13 cellular contexts compared by ENCODE assay signal in genomic region chr22:26646158-26646557, GRCh38. TPM values are rescaled to one million over a fixed set of nuclear protein-coding genes. Genes with fewer than 3 reads are reported as not detected.
A peak's percentile ranks its signal among the peaks of the same experiment; 100 is the strongest.
DNase-seq lines count a peak whose midpoint lies in the region; ATAC-seq and TF ChIP-seq lines count a peak whose summit lies in the region.
"Had no signal": no experiment of that assay in that cellular context is flagged by ENCODE, and none has a peak within 500 bp of the region (broad histone marks: within the 10 kb centered on the region; RNA-seq: fewer than 3 reads in every experiment).

No MANE protein-coding gene starts in this region.

- DNase-seq in COLO668 (lab: John Stamatoyannopoulos, UW; ENCODE audit: unreplicated experiment) = peak; percentile 54
- DNase-seq in GM23338 (ENCODE audit: low spot score) = no peak
- DNase-seq in adipocyte (ENCODE audit: low read depth) = peak; percentile 57
- peak; percentile 30 for DNase-seq in left kidney (ENCODE audit: low read depth, low spot score)
- no peak for DNase-seq in esophagus squamous epithelium (lab: John Stamatoyannopoulos, UW)
- no peak for DNase-seq in ACHN
- DNase-seq: activated CD4-positive, CD25-positive, alpha-beta regulatory T cell treated with anti-CD3 and anti-CD28 coated beads, Interleukin-2, amount 50 U/mL, for 72 hours; heart left ventricle; left ventricle myocardium superior; NCI-H774 had no signal

- H3K4me3 ChIP-seq in GM23338 (peak overlapping the region; percentile 6; the same call in 1 of the 2 replicates), adipocyte (ENCODE audit: low read length) (no peak overlapping the region), esophagus squamous epithelium (no peak overlapping the region)
- H3K4me3 ChIP-seq: SJSA1 had no signal

- H4K20me1 ChIP-seq in GM23338 (replicated peaks; ENCODE audit: insufficient read depth) = no peaks in the 10 kb centered on the region

- H3K9ac ChIP-seq in adipocyte (ENCODE audit: low read length) = no peak overlapping the region

- H3K9me2 ChIP-seq in GM23338 (ENCODE audit: insufficient read depth) = no peaks in the 10 kb centered on the region

- H3K79me2 ChIP-seq in GM23338 (replicated peaks; ENCODE audit: insufficient read depth) = no peaks in the 10 kb centered on the region

- no peaks in the 10 kb centered on the region for H3K9me3 ChIP-seq in adipocyte (ENCODE audit: control insufficient read depth, low read length)
- no peaks in the 10 kb centered on the region for H3K9me3 ChIP-seq in esophagus squamous epithelium
- H3K9me3 ChIP-seq: heart left ventricle, SJSA1, tibial nerve had no signal

- in situ Hi-C loops in ACHN (cut with HindIII; ENCODE audit: low pct_ligation_motif_present, low pct_unique_long_range_greater_than_20kb, low sequenced_read_pairs) = no loop called here

- H3K4me3 Mint-ChIP-seq in GM23338 = peak overlapping the region; percentile 8; the same call in 1 of the 3 replicates

- H3K27me3 ChIP-seq in GM23338 (ENCODE audit: insufficient read depth) (no peaks in the 10 kb centered on the region), adipocyte (replicated peaks; ENCODE audit: control insufficient read depth, insufficient read depth, low read length) (peaks cover 69% of the 10 kb centered on the region), esophagus squamous epithelium (peaks cover 0 to 91% (median 0%) of the 10 kb centered on the region in 4 donors)

- peaks cover 87% of the 10 kb centered on the region for H3K4me1 ChIP-seq in GM23338 (ENCODE audit: insufficient read depth)
- no peaks in the 10 kb centered on the region for H3K4me1 ChIP-seq in adipocyte (ENCODE audit: control insufficient read depth, insufficient read depth, low read length)
- peaks cover 11 to 31% (median 11%) of the 10 kb centered on the region in 3 donors for H3K4me1 ChIP-seq in esophagus squamous epithelium

- intact Hi-C loops in esophagus squamous epithelium (cut with DNase I) = no loop called here

- H3K9me3 Mint-ChIP-seq in GM23338 = no peaks in the 10 kb centered on the region; the same call in 2 of the 3 replicates

- H3K4me1 Mint-ChIP-seq in GM23338 = peaks cover 79% of the 10 kb centered on the region

- H3K27me3 Mint-ChIP-seq in GM23338 (ENCODE audit: insufficient read depth, low read depth, poor library complexity) = peaks cover 27% of the 10 kb centered on the region

- peaks cover 30% of the 10 kb centered on the region for H3F3A ChIP-seq in GM23338 (replicated peaks; ENCODE audit: low read depth)

- H3K36me3 Mint-ChIP-seq in GM23338 (ENCODE audit: low read depth) = no peaks in the 10 kb centered on the region

- H3K27ac ChIP-seq in GM23338 (ENCODE audit: low read depth) = peak overlapping the region; percentile 24; the same call in 1 of the 2 replicates
- no peak overlapping the region for H3K27ac ChIP-seq in esophagus squamous epithelium
- H3K27ac ChIP-seq: SJSA1, tibial nerve had no signal

- ATAC-seq in GM23338 (no peak), HG02623 (IDR thresholded peaks at IDR 0.05; ENCODE audit: unreplicated experiment) (no peak)

- peak overlapping the region; percentile 41 for H3K4me2 ChIP-seq in GM23338

- TF ChIP-seq CTCF in GM23338 (conservative IDR thresholded peaks at IDR 0.05; ENCODE audit: low read depth in 2 of 2) (no peak), esophagus squamous epithelium (IDR thresholded peaks at IDR 0.05) (no peak)

- WGBS in esophagus squamous epithelium, 2 donors = 45 to 49% methylated on average over 5 of the region's 5 CpGs

- no peak overlapping the region for H2AFZ ChIP-seq in GM23338

- TF ChIP-seq POLR2A in esophagus squamous epithelium (IDR thresholded peaks at IDR 0.05) = no peak

- H3K27ac Mint-ChIP-seq in GM23338 = no peak overlapping the region; the same call in 1 of the 2 replicates

- H3K36me3 ChIP-seq in GM23338 (ENCODE audit: insufficient read depth) = no peaks in the 10 kb centered on the region
- no peaks in the 10 kb centered on the region for H3K36me3 ChIP-seq in adipocyte (ENCODE audit: control insufficient read depth, insufficient read depth, low read length, severe bottlenecking)
- no peaks in the 10 kb centered on the region for H3K36me3 ChIP-seq in esophagus squamous epithelium
- H3K36me3 ChIP-seq: heart left ventricle, SJSA1, tibial nerve had no signal

TF ChIP-seq in GM23338, 12 proteins besides CTCF, POLR2A, EP300 and RAD21 (continues in another document):
- TF ChIP-seq JUNB (IDR thresholded peaks at IDR 0.05; ENCODE audit: unreplicated experiment) (no peak), ZNF331 (CRISPR knock-in tag; IDR thresholded peaks at IDR 0.05; ENCODE audit: low read depth) (no peak), STAT1 (IDR thresholded peaks at IDR 0.05; ENCODE audit: unreplicated experiment) (no peak), EZH2 (IDR thresholded peaks at IDR 0.05; ENCODE audit: low read depth, unreplicated experiment) (no peak), ETS1 (IDR thresholded peaks at IDR 0.05) (no peak), EZH2phosphoT487 (IDR thresholded peaks at IDR 0.05; ENCODE audit: unreplicated experiment) (no peak), CREB1 (CRISPR knock-in tag; IDR thresholded peaks at IDR 0.05; ENCODE audit: low read depth) (no peak)
- TF ChIP-seq, protein P1, sequence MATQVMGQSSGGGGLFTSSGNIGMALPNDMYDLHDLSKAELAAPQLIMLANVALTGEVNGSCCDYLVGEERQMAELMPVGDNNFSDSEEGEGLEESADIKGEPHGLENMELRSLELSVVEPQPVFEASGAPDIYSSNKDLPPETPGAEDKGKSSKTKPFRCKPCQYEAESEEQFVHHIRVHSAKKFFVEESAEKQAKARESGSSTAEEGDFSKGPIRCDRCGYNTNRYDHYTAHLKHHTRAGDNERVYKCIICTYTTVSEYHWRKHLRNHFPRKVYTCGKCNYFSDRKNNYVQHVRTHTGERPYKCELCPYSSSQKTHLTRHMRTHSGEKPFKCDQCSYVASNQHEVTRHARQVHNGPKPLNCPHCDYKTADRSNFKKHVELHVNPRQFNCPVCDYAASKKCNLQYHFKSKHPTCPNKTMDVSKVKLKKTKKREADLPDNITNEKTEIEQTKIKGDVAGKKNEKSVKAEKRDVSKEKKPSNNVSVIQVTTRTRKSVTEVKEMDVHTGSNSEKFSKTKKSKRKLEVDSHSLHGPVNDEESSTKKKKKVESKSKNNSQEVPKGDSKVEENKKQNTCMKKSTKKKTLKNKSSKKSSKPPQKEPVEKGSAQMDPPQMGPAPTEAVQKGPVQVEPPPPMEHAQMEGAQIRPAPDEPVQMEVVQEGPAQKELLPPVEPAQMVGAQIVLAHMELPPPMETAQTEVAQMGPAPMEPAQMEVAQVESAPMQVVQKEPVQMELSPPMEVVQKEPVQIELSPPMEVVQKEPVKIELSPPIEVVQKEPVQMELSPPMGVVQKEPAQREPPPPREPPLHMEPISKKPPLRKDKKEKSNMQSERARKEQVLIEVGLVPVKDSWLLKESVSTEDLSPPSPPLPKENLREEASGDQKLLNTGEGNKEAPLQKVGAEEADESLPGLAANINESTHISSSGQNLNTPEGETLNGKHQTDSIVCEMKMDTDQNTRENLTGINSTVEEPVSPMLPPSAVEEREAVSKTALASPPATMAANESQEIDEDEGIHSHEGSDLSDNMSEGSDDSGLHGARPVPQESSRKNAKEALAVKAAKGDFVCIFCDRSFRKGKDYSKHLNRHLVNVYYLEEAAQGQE (IDR thresholded peaks at IDR 0.05; ENCODE audit: unreplicated experiment) = no peak

RNA-seq across cellular contexts. Expression of gene MIAT, which starts 11.2 kb away (rescaled TPM):
- 51.4 and 63.6 TPM in 2 replicates for total RNA-seq in GM23338 (2014; rRNA removed; shearing (Covaris generic))
- polyA plus RNA-seq in GM23338 (2016; fragmentation: Nextera tagmentation; extraction: Ambion mirVana) = 8.2 and 10.0 TPM in 2 replicates
- total RNA-seq in esophagus squamous epithelium = 1 to 10 TPM in 2 of 4 donors, under 1 TPM in 2; 0.50 to 2.4 (median 1.4) TPM

RNA-seq across cellular contexts. Expression of gene CRYBA4, which starts 24.4 kb away (rescaled TPM):
- total RNA-seq in GM23338 (2014; rRNA removed; shearing (Covaris generic)) = 1.7 TPM in 1 of 2 replicates, not detected in the other
- 1.2 and 1.5 TPM in 2 replicates for polyA plus RNA-seq in GM23338 (2016; fragmentation: Nextera tagmentation; extraction: Ambion mirVana)
- not detected for total RNA-seq in esophagus squamous epithelium
- total RNA-seq: heart left ventricle, left ventricle myocardium superior, SJSA1, tibial nerve had no signal
- polyA plus RNA-seq: heart left ventricle had no signal

RNA-seq across cellular contexts. Expression of gene CRYBB1, which starts 28.3 kb away (rescaled TPM):
- 1.6 and 2.4 TPM in 2 replicates for total RNA-seq in GM23338 (2014; rRNA removed; shearing (Covaris generic))
- 3.0 and 3.7 TPM in 2 replicates for polyA plus RNA-seq in GM23338 (2016; fragmentation: Nextera tagmentation; extraction: Ambion mirVana)
- total RNA-seq in esophagus squamous epithelium = under 1 TPM in 1 of 4 donors, not detected in 3; 0.95 TPM
- total RNA-seq: SJSA1 had no signal

RNA-seq across cellular contexts. Expression of gene TPST2, which starts 56.2 kb away (rescaled TPM):
- total RNA-seq in GM23338 (2014; rRNA removed; shearing (Covaris generic)) = 106 and 127 TPM in 2 replicates
- polyA plus RNA-seq in GM23338 (2016; fragmentation: Nextera tagmentation; extraction: Ambion mirVana) = 37.9 and 43.1 TPM in 2 replicates
- 10 to 100 TPM; 27.2 to 40.6 (median 32.5) TPM for total RNA-seq in esophagus squamous epithelium

Comparison
In these comparisons a context has a peak if more than half of its experiments do, and no peak if none do; other contexts are left out.
1. DNase-seq: peak in COLO668 (single experiment), adipocyte (single experiment) and left kidney (single experiment); none in GM23338 (single experiment), esophagus squamous epithelium (single experiment) and ACHN (single experiment).
2. RNA of gene MIAT, which starts 11.2 kb away (total RNA-seq): 51.4 to 63.6 TPM in GM23338; 0.50 to 2.4 TPM in esophagus squamous epithelium; every median in the first group is over 10 times any median in the second.